ENCODE assay signal across 16 cellular contexts in the genomic region with DNA sequence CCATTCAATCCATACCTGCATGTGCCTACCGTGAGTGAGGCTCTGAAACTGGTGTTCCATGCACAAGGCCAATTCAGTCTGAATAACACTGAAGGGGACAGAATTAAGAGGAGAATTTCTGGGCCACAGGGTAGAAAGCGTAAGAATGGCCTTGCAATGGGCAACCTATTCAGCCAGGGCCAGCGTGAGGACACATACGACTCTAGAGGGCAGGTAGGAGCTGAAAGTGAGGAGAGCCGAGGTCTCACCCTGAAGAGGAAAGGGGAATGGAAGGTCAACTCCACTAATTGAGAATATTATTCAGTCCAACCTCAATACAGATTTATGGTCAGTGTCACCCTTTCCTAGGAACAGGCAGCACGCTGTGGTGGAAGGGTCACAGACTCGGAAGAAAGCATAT.
A peak's percentile ranks its signal among the peaks of the same experiment; 100 is the strongest.
DNase-seq lines count a peak whose midpoint lies in the region; ATAC-seq, FAIRE-seq and TF ChIP-seq lines count a peak whose summit lies in the region.
"Had no signal": no experiment of that assay in that cellular context is flagged by ENCODE, and none has a peak within 500 bp of the region (broad histone marks: within the 10 kb centered on the region; RNA-seq: fewer than 3 reads in every experiment).

No MANE protein-coding gene starts in this region.

- BruUV-seq in HepG2 (replicated peaks; lab: Mats Ljungman, UMichigan) = no TSS peak

- H2BK12ac ChIP-seq in H1 (ENCODE audit: low read depth, low read length) = no peak overlapping the region

- no peak overlapping the region for H2BK120ac ChIP-seq in H1 (replicated peaks; ENCODE audit: low read depth, low read length)

- FAIRE-seq in HepG2 (lab: Jason Lieb, UNC) (no peak), H1 (lab: Jason Lieb, UNC) (no peak)
- FAIRE-seq: HTR-8/SVneo had no signal

- H4K5ac ChIP-seq in H1 (ENCODE audit: insufficient read length, low read depth, low read length) = no peak overlapping the region

- H3K27me3 ChIP-seq in HepG2 (ENCODE audit: control insufficient read depth in 1 of 2, insufficient read depth in 2 of 2, low read length in 2 of 2) = peaks cover 0 to 8% of the 10 kb centered on the region in 2 experiments; a peak in 3 of 5 replicates
- no peaks in the 10 kb centered on the region for H3K27me3 ChIP-seq in right lobe of liver
- H3K27me3 ChIP-seq in H1 (replicated peaks in 1 of 4; ENCODE audit: control insufficient read depth in 3 of 4, extremely low read depth in 1 of 4, insufficient read depth in 3 of 4, low read length in 3 of 4) = no peaks in the 10 kb centered on the region
- no peaks in the 10 kb centered on the region for H3K27me3 ChIP-seq in upper lobe of left lung
- H3K27me3 ChIP-seq: BLaER1 had no signal

- no peaks in the 10 kb centered on the region for H3K79me1 ChIP-seq in H1 (ENCODE audit: low read depth, low read length)

- H3K4me3 ChIP-seq in HepG2 (replicated peaks in 1 of 3; ENCODE audit: insufficient read depth in 1 of 3, low read depth in 2 of 3, low read length in 3 of 3) = no peak overlapping the region
- H3K4me3 ChIP-seq in right lobe of liver = no peak overlapping the region
- no peak overlapping the region for H3K4me3 ChIP-seq in H1 (ENCODE audit: extremely low read depth in 1 of 4, insufficient read depth in 2 of 4, low read depth in 3 of 4, low read length in 4 of 4)
- no peak overlapping the region for H3K4me3 ChIP-seq in upper lobe of left lung
- H3K4me3 ChIP-seq: BLaER1 had no signal

- no peak for TF ChIP-seq EP300 in HepG2 (IDR thresholded peaks at IDR 0.05; ENCODE audit: low read depth in 2 of 2, low read length in 2 of 2)
- TF ChIP-seq EP300 in HepG2 (CRISPR knock-in tag; IDR thresholded peaks at IDR 0.05; ENCODE audit: borderline replicate concordance) = no peak
- TF ChIP-seq EP300 in H1 (IDR thresholded peaks at IDR 0.05; ENCODE audit: borderline replicate concordance in 1 of 2, low read depth in 2 of 2, low read length in 2 of 2) = no peak
- TF ChIP-seq EP300 in upper lobe of left lung (IDR thresholded peaks at IDR 0.05) = no peak

- CTCF ChIA-PET in HepG2 (lab: Yijun Ruan, JAX; ENCODE audit: low intra/inter-chr PET ratio, low total read pairs) (no interaction called here), H1 (lab: Charles Lee; ENCODE audit: partially characterized antibody) (interaction anchor here (0.7 kb wide), 1 partner anchor 117 kb away, joined by 3 read pairs; no protein-coding TSS in a partner anchor)

- no peak overlapping the region for H3K14ac ChIP-seq in H1 (ENCODE audit: insufficient read length)

- H3K4me1 ChIP-seq in HepG2 (ENCODE audit: insufficient read depth, low read length) (no peaks in the 10 kb centered on the region), right lobe of liver (no peaks in the 10 kb centered on the region), H1 (replicated peaks in 1 of 4; ENCODE audit: control insufficient read depth in 3 of 4, insufficient read depth in 4 of 4, low read length in 3 of 4) (no peaks in the 10 kb centered on the region), upper lobe of left lung (no peaks in the 10 kb centered on the region)
- H3K4me1 ChIP-seq: BLaER1 had no signal

- WGBS in HepG2 (ENCODE audit: low lambda C conversion rate) = 17% methylated on average over 7 of the region's 7 CpGs
- 68% methylated on average over 6 of the region's 7 CpGs for WGBS in right lobe of liver (ENCODE audit: insufficient coverage, low coverage, low lambda C conversion rate, missing lambda C conversion rate)
- 87% methylated on average over 7 of the region's 7 CpGs; no CpG with 5 or more reads in 1 of the 2 experiments for WGBS in H1 (ENCODE audit: extremely low coverage in 1 of 2, insufficient coverage in 1 of 2, insufficient read length in 1 of 2, insufficient replicate concordance in 2 of 2, low coverage in 1 of 2, low lambda C conversion rate in 2 of 2, missing lambda C conversion rate in 1 of 2), 2 experiments
- WGBS in upper lobe of left lung, 2 donors = 93 to 95% methylated on average over 7 of the region's 7 CpGs

- no peak overlapping the region for H2BK20ac ChIP-seq in H1 (ENCODE audit: low read length)

- no peak overlapping the region for H2BK5ac ChIP-seq in H1 (ENCODE audit: low read depth, low read length)

- H3K27ac ChIP-seq in HepG2 (ENCODE audit: extremely low read length, insufficient read depth, low read length) = no peak overlapping the region
- no peak overlapping the region for H3K27ac ChIP-seq in right lobe of liver
- no peak overlapping the region for H3K27ac ChIP-seq in H1 (ENCODE audit: low read depth, low read length)
- no peak overlapping the region for H3K27ac ChIP-seq in upper lobe of left lung
- H3K27ac ChIP-seq: BLaER1 had no signal

- H2AFZ ChIP-seq in HepG2 (ENCODE audit: low read length) = no peak overlapping the region
- no peak overlapping the region for H2AFZ ChIP-seq in H1 (ENCODE audit: low read length)

- peak; percentile 2 for DNase-seq in HepG2 (ENCODE audit: low spot score)
- DNase-seq in right lobe of liver = no peak
- DNase-seq in H1 (ENCODE audit: low read depth in 1 of 2, low spot score in 2 of 2) = no peak
- DNase-seq in iPS-NIHi7 (ENCODE audit: extremely low spot score) = peak; percentile 29
- DNase-seq in SW 1271 (lab: John Stamatoyannopoulos, UW) = no peak
- DNase-seq in upper lobe of left lung = no peak
- DNase-seq: 8988T; CD4-positive, alpha-beta memory T cell; DMS153; DMS79; GDM1; HFFc6 had no signal

- no peaks in the 10 kb centered on the region for H3K23me2 ChIP-seq in H1 (ENCODE audit: low read depth, low read length)

- intact Hi-C loops in HepG2 (cut with micrococcal nuclease; ENCODE audit: unreplicated experiment) (no loop called here), right lobe of liver (cut with DNase I) (no loop called here)

- peak; percentile 48; the same call in 2 of the 3 replicates for ATAC-seq in HepG2
- ATAC-seq in right lobe of liver = no peak
- no peak for ATAC-seq in HG03108 (IDR thresholded peaks at IDR 0.05; ENCODE audit: unreplicated experiment)
- ATAC-seq in upper lobe of left lung (ENCODE audit: low FRiP score in 2 of 2) = no peak
- ATAC-seq: HCT116 had no signal

- H3K9me3 ChIP-seq in HepG2 (ENCODE audit: low read length) (no peaks in the 10 kb centered on the region), right lobe of liver (no peaks in the 10 kb centered on the region), H1 (ENCODE audit: insufficient read depth in 2 of 2, low read depth in 1 of 2, low read length in 1 of 2) (peaks cover 0 to under 1% of the 10 kb centered on the region in 2 experiments; a peak in 1 of 4 replicates), upper lobe of left lung (no peaks in the 10 kb centered on the region)

- TF ChIP-seq POLR2A in HepG2 (IDR thresholded peaks at IDR 0.05; ENCODE audit: insufficient read depth in 1 of 2, low read depth in 2 of 2, low read length in 2 of 2) (no peak), right lobe of liver (IDR thresholded peaks at IDR 0.05) (no peak), H1 (IDR thresholded peaks at IDR 0.05; ENCODE audit: control extremely low read depth in 1 of 2, low read depth in 2 of 2, low read length in 2 of 2) (no peak), upper lobe of left lung (IDR thresholded peaks at IDR 0.05) (no peak)

- no peak overlapping the region for H2BK15ac ChIP-seq in H1 (ENCODE audit: low read length)

- no peak overlapping the region for H3K56ac ChIP-seq in H1 (replicated peaks; ENCODE audit: insufficient read length, low read depth, low read length)

- no peak overlapping the region for H3K9ac ChIP-seq in HepG2 (ENCODE audit: insufficient read depth, low read depth, low read length)
- no peak overlapping the region for H3K9ac ChIP-seq in H1 (replicated peaks in 1 of 4; ENCODE audit: extremely low read depth in 1 of 4, low read depth in 3 of 4, low read length in 3 of 4)
- H3K9ac ChIP-seq: BLaER1 had no signal

- no peak overlapping the region for H2AK5ac ChIP-seq in H1 (ENCODE audit: low read depth, low read length)

- no peak overlapping the region for H3K18ac ChIP-seq in H1 (ENCODE audit: extremely low read depth, low read length)

- H4K20me1 ChIP-seq in HepG2 (ENCODE audit: insufficient read depth, low read length) (no peaks in the 10 kb centered on the region), H1 (replicated peaks in 1 of 2; ENCODE audit: control insufficient read depth in 1 of 2, insufficient read depth in 2 of 2, low read length in 2 of 2) (no peaks in the 10 kb centered on the region)
- H4K20me1 ChIP-seq: BLaER1 had no signal

- TF ChIP-seq RAD21 in HepG2 (CRISPR knock-in tag; IDR thresholded peaks at IDR 0.05) (no peak), H1 (IDR thresholded peaks at IDR 0.05 in 1 of 2, conservative IDR thresholded peaks at IDR 0.05 in 1 of 2; ENCODE audit: low read depth in 2 of 2, low read length in 2 of 2) (peak; percentile 48 to 58)

- H3K4ac ChIP-seq in H1 (replicated peaks; ENCODE audit: insufficient read length, low read depth, low read length) = no peak overlapping the region

- no peak overlapping the region for H4K91ac ChIP-seq in H1 (replicated peaks; ENCODE audit: insufficient read length, low read length)

- POLR2A ChIA-PET in HepG2 (lab: Yijun Ruan, JAX) (no interaction called here), H1 (lab: Charles Lee; ENCODE audit: partially characterized antibody) (interaction anchor here (0.6 kb wide), 1 partner anchor 47 kb away, joined by 4 read pairs; no protein-coding TSS in a partner anchor)

- in situ Hi-C loops in HepG2 (cut with HindIII; ENCODE audit: extremely low pct_ligation_motif_present, low pct_unique_long_range_greater_than_20kb) = no loop called here

- TF ChIP-seq CTCF in HepG2 (CRISPR knock-in tag; IDR thresholded peaks at IDR 0.05) (peak; percentile 24; the same call in 1 of the 2 replicates), right lobe of liver (IDR thresholded peaks at IDR 0.05) (no peak), H1 (IDR thresholded peaks at IDR 0.05; ENCODE audit: control extremely low read depth in 1 of 3, insufficient read depth in 1 of 3, low read depth in 1 of 3, low read length in 3 of 3) (peak in 2 of 3 experiments; percentile 30; a peak in 2 of 4 replicates), upper lobe of left lung (IDR thresholded peaks at IDR 0.05) (no peak)

- H4K8ac ChIP-seq in H1 (ENCODE audit: extremely low read depth, insufficient read depth, low read length) = no peak overlapping the region

- H3K79me2 ChIP-seq in HepG2 (ENCODE audit: insufficient read depth, low read length) = no peaks in the 10 kb centered on the region
- H3K79me2 ChIP-seq in H1 (ENCODE audit: control insufficient read depth in 1 of 2, insufficient read depth in 2 of 2, low read length in 2 of 2) = no peaks in the 10 kb centered on the region

- H3K4me2 ChIP-seq in HepG2 (ENCODE audit: low read depth, low read length) (no peak overlapping the region), H1 (ENCODE audit: insufficient read depth in 1 of 2, low read depth in 2 of 2, low read length in 2 of 2) (no peak overlapping the region)
- H3K4me2 ChIP-seq: BLaER1 had no signal

- no peak overlapping the region for H3K23ac ChIP-seq in H1 (ENCODE audit: insufficient read length)

- H3K36me3 ChIP-seq in HepG2 (replicated peaks in 1 of 2; ENCODE audit: control insufficient read depth in 1 of 2, insufficient read depth in 2 of 2, low read length in 2 of 2) (no peaks in the 10 kb centered on the region), right lobe of liver (no peaks in the 10 kb centered on the region), H1 (ENCODE audit: control insufficient read depth in 2 of 4, insufficient read depth in 4 of 4, low read length in 3 of 4) (no peaks in the 10 kb centered on the region), upper lobe of left lung (no peaks in the 10 kb centered on the region)
- H3K36me3 ChIP-seq: BLaER1 had no signal

Comparison
In these comparisons a context has a peak if more than half of its experiments do, and no peak if none do; other contexts are left out.
1. DNase-seq: peak in HepG2 (single experiment) and iPS-NIHi7 (single experiment); none in right lobe of liver (0 of 3), H1 (0 of 2), SW 1271 (0 of 2) and upper lobe of left lung (0 of 2).
2. CTCF ChIP-seq: peak in HepG2 (single experiment) and H1 (2 of 3); none in right lobe of liver (0 of 4) and upper lobe of left lung (0 of 6).
3. Of the 41 proteins assayed by ChIP-seq in both HepG2 and H1: peak only in HepG2: none; only in H1: RAD21; in both: CTCF; in neither: 39.